Comparison of ENCODE assay signal across 23 cellular contexts in the genomic region with DNA sequence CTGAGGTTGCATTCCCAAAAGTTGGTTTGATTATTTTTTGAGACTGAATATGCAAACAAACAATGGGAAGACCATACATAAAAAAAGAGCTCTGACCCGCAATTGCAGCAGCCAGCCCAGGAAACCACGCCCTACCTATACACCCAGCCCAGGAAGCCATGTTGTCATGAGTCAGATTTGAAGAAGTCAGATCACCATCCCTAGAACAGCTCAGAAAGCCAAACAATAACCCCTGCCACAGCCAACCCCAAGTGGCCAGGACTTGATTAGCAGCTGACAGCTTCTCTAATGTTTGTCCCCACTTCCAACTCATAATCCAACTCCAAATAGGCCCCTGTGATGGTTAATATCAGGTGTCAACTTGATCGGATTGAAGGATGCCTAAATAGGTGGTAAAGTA.
A peak's percentile ranks its signal among the peaks of the same experiment; 100 is the strongest.
DNase-seq lines count a peak whose midpoint lies in the region; ATAC-seq and TF ChIP-seq lines count a peak whose summit lies in the region.
"Had no signal": no experiment of that assay in that cellular context is flagged by ENCODE, and none has a peak within 500 bp of the region (broad histone marks: within the 10 kb centered on the region; RNA-seq: fewer than 3 reads in every experiment).

No MANE protein-coding gene starts in this region.

- POLR2A ChIA-PET in activated CD4-positive, alpha-beta T cell treated with anti-CD3 and anti-CD28 coated beads for 36 hours (lab: Charles Lee): no interaction called here

- DNase-seq in activated CD4-positive, alpha-beta T cell treated with anti-CD3 and anti-CD28 coated beads for 36 hours: peak; percentile 32
- DNase-seq in activated CD4-positive, alpha-beta T cell treated with anti-CD3 and anti-CD28 coated beads for 4 hours: no peak
- peak in 1 of 2 donors; percentile 28 for DNase-seq in stimulated activated naive CD8-positive, alpha-beta T cell treated with anti-CD3 and anti-CD28 coated beads, Interleukin-15, amount 100 ng/mL, for 72 hours
- no peak for DNase-seq in stimulated activated naive CD8-positive, alpha-beta T cell treated with anti-CD3 and anti-CD28 coated beads, Interleukin-15, Interleukin-2, amounts not matched to agents 100 U/mL and 50 U/mL, for 24 hours
- peak; percentile 61 for DNase-seq in activated naive CD4-positive, alpha-beta T cell treated with anti-CD3 and anti-CD28 coated beads, Interleukin-2, amount 10 ng/mL, durations not matched to agents 7 days and 5 days
- peak; percentile 1 for DNase-seq in testis
- DNase-seq in dorsolateral prefrontal cortex: no peak
- DNase-seq in NCI-H187 (lab: John Stamatoyannopoulos, UW): no peak
- DNase-seq: activated CD4-positive, CD25-positive, alpha-beta regulatory T cell treated with anti-CD3 and anti-CD28 coated beads, Interleukin-2, amount 50 U/mL, for 72 hours; AML-193; COR-L47; GM23248; Kasumi-1; mammary epithelial cell; NCI-H1048; NCI-H1930; NCI-H2227 treated with DMSO at 0.1 percent for 48 hours; NCI-H774; small intestine; stimulated activated CD4-positive, alpha-beta T cell treated with anti-CD3 and anti-CD28 coated beads, Interleukin-4, amount 100 ng/mL, for 24 hours; stomach; transverse colon had no signal

- no peak for TF ChIP-seq CTCF in testis (IDR thresholded peaks at IDR 0.05)
- TF ChIP-seq CTCF in dorsolateral prefrontal cortex (IDR thresholded peaks at IDR 0.05 in 54 of 56, conservative IDR thresholded peaks at IDR 0.05 in 2 of 56; ENCODE audit: low read depth in 1 of 56, partially characterized antibody in 56 of 56): no peak

- no peaks in the 10 kb centered on the region for H3K36me3 Mint-ChIP-seq in activated CD4-positive, alpha-beta T cell treated with anti-CD3 and anti-CD28 coated beads for 36 hours (ENCODE audit: low read depth)
- peaks cover 25% of the 10 kb centered on the region for H3K36me3 Mint-ChIP-seq in activated naive CD4-positive, alpha-beta T cell treated with anti-CD3 and anti-CD28 coated beads, Interleukin-2, amount 10 ng/mL, durations not matched to agents 7 days and 5 days

- 76 to 79% methylated on average over 3 of the region's 3 CpGs for WGBS in testis, 2 donors

- no peaks in the 10 kb centered on the region for H3K27me3 Mint-ChIP-seq in activated CD4-positive, alpha-beta T cell treated with anti-CD3 and anti-CD28 coated beads for 36 hours
- H3K27me3 Mint-ChIP-seq in stimulated activated naive CD8-positive, alpha-beta T cell treated with anti-CD3 and anti-CD28 coated beads, Interleukin-15, amount 100 ng/mL, for 72 hours: peaks cover under 1% of the 10 kb centered on the region
- peaks cover 22% of the 10 kb centered on the region for H3K27me3 Mint-ChIP-seq in activated naive CD4-positive, alpha-beta T cell treated with anti-CD3 and anti-CD28 coated beads, Interleukin-2, amount 10 ng/mL, durations not matched to agents 7 days and 5 days

- H3K9me3 Mint-ChIP-seq in activated CD4-positive, alpha-beta T cell treated with anti-CD3 and anti-CD28 coated beads for 36 hours (ENCODE audit: low read depth): peaks cover 8% of the 10 kb centered on the region
- peaks cover 21 to 36% of the 10 kb centered on the region in 2 donors for H3K9me3 Mint-ChIP-seq in stimulated activated naive CD8-positive, alpha-beta T cell treated with anti-CD3 and anti-CD28 coated beads, Interleukin-15, amount 100 ng/mL, for 72 hours
- H3K9me3 Mint-ChIP-seq in activated naive CD4-positive, alpha-beta T cell treated with anti-CD3 and anti-CD28 coated beads, Interleukin-2, amount 10 ng/mL, durations not matched to agents 7 days and 5 days: peaks cover 39% of the 10 kb centered on the region

- H3K4me3 Mint-ChIP-seq in activated CD4-positive, alpha-beta T cell treated with anti-CD3 and anti-CD28 coated beads for 36 hours: no peak overlapping the region
- no peak overlapping the region for H3K4me3 Mint-ChIP-seq in stimulated activated naive CD8-positive, alpha-beta T cell treated with anti-CD3 and anti-CD28 coated beads, Interleukin-15, amount 100 ng/mL, for 72 hours
- H3K4me3 Mint-ChIP-seq in activated naive CD4-positive, alpha-beta T cell treated with anti-CD3 and anti-CD28 coated beads, Interleukin-2, amount 10 ng/mL, durations not matched to agents 7 days and 5 days: no peak overlapping the region

- H3K4me1 Mint-ChIP-seq in activated CD4-positive, alpha-beta T cell treated with anti-CD3 and anti-CD28 coated beads for 36 hours: peaks cover 14% of the 10 kb centered on the region
- peaks cover 11% of the 10 kb centered on the region for H3K4me1 Mint-ChIP-seq in stimulated activated naive CD8-positive, alpha-beta T cell treated with anti-CD3 and anti-CD28 coated beads, Interleukin-15, amount 100 ng/mL, for 72 hours
- peaks cover 28% of the 10 kb centered on the region for H3K4me1 Mint-ChIP-seq in activated naive CD4-positive, alpha-beta T cell treated with anti-CD3 and anti-CD28 coated beads, Interleukin-2, amount 10 ng/mL, durations not matched to agents 7 days and 5 days

- H3K4me3 ChIP-seq in testis (no peak overlapping the region), dorsolateral prefrontal cortex (no peak overlapping the region)
- H3K4me3 ChIP-seq: GM23248, stomach, transverse colon had no signal

- CTCF ChIA-PET in activated CD4-positive, alpha-beta T cell treated with anti-CD3 and anti-CD28 coated beads for 36 hours (lab: Charles Lee): interaction anchor here (0.6 to 0.7 kb wide), 2 partner anchors 43 to 673 kb away, joined by 3 to 4 read pairs; no protein-coding TSS in a partner anchor
- CTCF ChIA-PET in activated naive CD4-positive, alpha-beta T cell treated with anti-CD3 and anti-CD28 coated beads, Interleukin-2, amount 10 ng/mL, durations not matched to agents 7 days and 5 days (lab: Charles Lee): no interaction called here

- intact Hi-C loops in activated CD4-positive, alpha-beta T cell treated with anti-CD3 and anti-CD28 coated beads for 36 hours (cut with DNase I, micrococcal nuclease): no loop called here
- intact Hi-C loops in testis (cut with DNase I; ENCODE audit: low total_unique reads) (no loop called here), dorsolateral prefrontal cortex (cut with DNase I) (no loop called here)

- no peaks in the 10 kb centered on the region for H3K9me3 ChIP-seq in testis
- H3K9me3 ChIP-seq: neutrophil, transverse colon had no signal

- H3K27me3 ChIP-seq in testis (no peaks in the 10 kb centered on the region), dorsolateral prefrontal cortex (peaks cover 0 to 22% (median 4%) of the 10 kb centered on the region in 45 donors)
- H3K27me3 ChIP-seq: neutrophil, transverse colon had no signal

- H3K36me3 ChIP-seq in testis (ENCODE audit: low read depth, missing control alignments): no peaks in the 10 kb centered on the region
- H3K36me3 ChIP-seq: neutrophil, stomach, transverse colon had no signal

- peak; percentile 92 for ATAC-seq in activated CD4-positive, alpha-beta T cell treated with anti-CD3 and anti-CD28 coated beads for 36 hours
- peak; percentile 94 for ATAC-seq in stimulated activated naive CD8-positive, alpha-beta T cell treated with anti-CD3 and anti-CD28 coated beads, Interleukin-15, amount 100 ng/mL, for 72 hours
- ATAC-seq in stimulated activated naive CD8-positive, alpha-beta T cell treated with anti-CD3 and anti-CD28 coated beads, Interleukin-15, Interleukin-2, amounts not matched to agents 100 U/mL and 50 U/mL, for 24 hours: no peak

- no peak for TF ChIP-seq POLR2A in testis (IDR thresholded peaks at IDR 0.05)

- H3K27ac ChIP-seq in testis (no peak overlapping the region), dorsolateral prefrontal cortex (no peak overlapping the region)
- H3K27ac ChIP-seq: GM23248, neutrophil, stomach, transverse colon had no signal

- H3K4me1 ChIP-seq in testis: no peaks in the 10 kb centered on the region
- H3K4me1 ChIP-seq: stomach, transverse colon had no signal

- H3K27ac Mint-ChIP-seq in activated CD4-positive, alpha-beta T cell treated with anti-CD3 and anti-CD28 coated beads for 36 hours: no peak overlapping the region
- no peak overlapping the region for H3K27ac Mint-ChIP-seq in stimulated activated naive CD8-positive, alpha-beta T cell treated with anti-CD3 and anti-CD28 coated beads, Interleukin-15, amount 100 ng/mL, for 72 hours
- peak overlapping the region; percentile 87 for H3K27ac Mint-ChIP-seq in activated naive CD4-positive, alpha-beta T cell treated with anti-CD3 and anti-CD28 coated beads, Interleukin-2, amount 10 ng/mL, durations not matched to agents 7 days and 5 days

Comparison
In these comparisons a context has a peak if more than half of its experiments do, and no peak if none do; other contexts are left out.
1. DNase-seq: peak in activated CD4-positive, alpha-beta T cell treated with anti-CD3 and anti-CD28 coated beads for 36 hours (single experiment), activated naive CD4-positive, alpha-beta T cell treated with anti-CD3 and anti-CD28 coated beads, Interleukin-2, amount 10 ng/mL, durations not matched to agents 7 days and 5 days (single experiment) and testis (single experiment); none in activated CD4-positive, alpha-beta T cell treated with anti-CD3 and anti-CD28 coated beads for 4 hours (0 of 2), stimulated activated naive CD8-positive, alpha-beta T cell treated with anti-CD3 and anti-CD28 coated beads, Interleukin-15, Interleukin-2, amounts not matched to agents 100 U/mL and 50 U/mL, for 24 hours (single experiment), dorsolateral prefrontal cortex (0 of 10) and NCI-H187 (0 of 2).